11 cellular contexts compared by ENCODE assay signal in genomic region chr3:191139771-191140170, GRCh38. TPM values are rescaled to one million over a fixed set of nuclear protein-coding genes. Genes with fewer than 3 reads are reported as not detected.
A peak's percentile ranks its signal among the peaks of the same experiment; 100 is the strongest.
DNase-seq lines count a peak whose midpoint lies in the region; ATAC-seq, FAIRE-seq and TF ChIP-seq lines count a peak whose summit lies in the region.
"Had no signal": no experiment of that assay in that cellular context is flagged by ENCODE, and none has a peak within 500 bp of the region (broad histone marks: within the 10 kb centered on the region; RNA-seq: fewer than 3 reads in every experiment).

No MANE protein-coding gene starts in this region.

- no peak overlapping the region for H2AFZ ChIP-seq in H1 (ENCODE audit: low read length)

- no peak overlapping the region for H2BK15ac ChIP-seq in H1 (ENCODE audit: low read length)

- no peak for TF ChIP-seq RAD21 in H1 (IDR thresholded peaks at IDR 0.05 in 1 of 2, conservative IDR thresholded peaks at IDR 0.05 in 1 of 2; ENCODE audit: low read depth in 2 of 2, low read length in 2 of 2)

- H3K79me2 ChIP-seq in H1 (ENCODE audit: control insufficient read depth in 1 of 2, insufficient read depth in 2 of 2, low read length in 2 of 2), result no peaks in the 10 kb centered on the region

- no peak overlapping the region for H3K56ac ChIP-seq in H1 (replicated peaks; ENCODE audit: insufficient read length, low read depth, low read length)

- POLR2A ChIA-PET in H1 (lab: Charles Lee; ENCODE audit: partially characterized antibody), result no interaction called here

- H3K4me1 ChIP-seq in H1 (replicated peaks in 1 of 4; ENCODE audit: control insufficient read depth in 3 of 4, insufficient read depth in 4 of 4, low read length in 3 of 4), result no peaks in the 10 kb centered on the region
- no peaks in the 10 kb centered on the region for H3K4me1 ChIP-seq in esophagus squamous epithelium
- H3K4me1 ChIP-seq in left lung, result no peaks in the 10 kb centered on the region
- H3K4me1 ChIP-seq: esophagus muscularis mucosa had no signal

- no peak overlapping the region for H2BK5ac ChIP-seq in H1 (ENCODE audit: low read depth, low read length)

- no peak for TF ChIP-seq POLR2A in H1 (IDR thresholded peaks at IDR 0.05; ENCODE audit: control extremely low read depth in 1 of 2, low read depth in 2 of 2, low read length in 2 of 2)
- no peak for TF ChIP-seq POLR2A in esophagus squamous epithelium (IDR thresholded peaks at IDR 0.05)

- no peak overlapping the region for H2BK12ac ChIP-seq in H1 (ENCODE audit: low read depth, low read length)

- no peak for TF ChIP-seq EP300 in H1 (IDR thresholded peaks at IDR 0.05; ENCODE audit: borderline replicate concordance in 1 of 2, low read depth in 2 of 2, low read length in 2 of 2)

- H2BK20ac ChIP-seq in H1 (ENCODE audit: low read length), result no peak overlapping the region

- peak; percentile 51 for ATAC-seq in GM18520 (IDR thresholded peaks at IDR 0.05; ENCODE audit: unreplicated experiment)
- ATAC-seq in GM21576 (IDR thresholded peaks at IDR 0.05; ENCODE audit: unreplicated experiment), result peak; percentile 53
- peak; percentile 55 for ATAC-seq in HG03139 (IDR thresholded peaks at IDR 0.05; ENCODE audit: unreplicated experiment)
- no peak for ATAC-seq in left lung

- no peak for TF ChIP-seq CTCF in H1 (IDR thresholded peaks at IDR 0.05; ENCODE audit: control extremely low read depth in 1 of 3, insufficient read depth in 1 of 3, low read depth in 1 of 3, low read length in 3 of 3)
- TF ChIP-seq CTCF in esophagus squamous epithelium (IDR thresholded peaks at IDR 0.05), result no peak
- no peak for TF ChIP-seq CTCF in left lung (IDR thresholded peaks at IDR 0.05)

- no peak overlapping the region for H4K8ac ChIP-seq in H1 (ENCODE audit: extremely low read depth, insufficient read depth, low read length)

- intact Hi-C loops in esophagus squamous epithelium (cut with DNase I), result no loop called here
- intact Hi-C loops in left lung (cut with DNase I), result no loop called here

- H3K27ac ChIP-seq in H1 (ENCODE audit: low read depth, low read length) (no peak overlapping the region), esophagus squamous epithelium (no peak overlapping the region), left lung (no peak overlapping the region)
- H3K27ac ChIP-seq: esophagus muscularis mucosa had no signal

- H4K91ac ChIP-seq in H1 (replicated peaks; ENCODE audit: insufficient read length, low read length), result no peak overlapping the region

- H3K4me3 ChIP-seq in H1 (ENCODE audit: extremely low read depth in 1 of 4, insufficient read depth in 2 of 4, low read depth in 3 of 4, low read length in 4 of 4) (no peak overlapping the region), esophagus squamous epithelium (no peak overlapping the region), left lung (no peak overlapping the region)
- H3K4me3 ChIP-seq: esophagus muscularis mucosa had no signal

- H3K14ac ChIP-seq in H1 (ENCODE audit: insufficient read length), result no peak overlapping the region

- H3K4ac ChIP-seq in H1 (replicated peaks; ENCODE audit: insufficient read length, low read depth, low read length), result no peak overlapping the region

- no peaks in the 10 kb centered on the region for H3K79me1 ChIP-seq in H1 (ENCODE audit: low read depth, low read length)

- DNase-seq in H1 (ENCODE audit: low read depth in 1 of 2, low spot score in 2 of 2) (no peak), kidney glomerular epithelial cell (lab: John Stamatoyannopoulos, UW) (no peak), esophagus squamous epithelium (lab: John Stamatoyannopoulos, UW) (no peak), left lung (no peak), GF-D8 (lab: John Stamatoyannopoulos, UW) (no peak)

- no peak overlapping the region for H3K9ac ChIP-seq in H1 (replicated peaks in 1 of 4; ENCODE audit: extremely low read depth in 1 of 4, low read depth in 3 of 4, low read length in 3 of 4)

- peak; percentile 32 for FAIRE-seq in H1 (lab: Jason Lieb, UNC)

- H4K5ac ChIP-seq in H1 (ENCODE audit: insufficient read length, low read depth, low read length), result no peak overlapping the region

- no peaks in the 10 kb centered on the region for H3K9me3 ChIP-seq in H1 (ENCODE audit: insufficient read depth in 2 of 2, low read depth in 1 of 2, low read length in 1 of 2)
- no peaks in the 10 kb centered on the region for H3K9me3 ChIP-seq in esophagus squamous epithelium
- no peaks in the 10 kb centered on the region for H3K9me3 ChIP-seq in left lung
- H3K9me3 ChIP-seq: esophagus muscularis mucosa had no signal

- H3K4me2 ChIP-seq in H1 (ENCODE audit: insufficient read depth in 1 of 2, low read depth in 2 of 2, low read length in 2 of 2), result no peak overlapping the region

- H3K27me3 ChIP-seq in H1 (replicated peaks in 1 of 4; ENCODE audit: control insufficient read depth in 3 of 4, extremely low read depth in 1 of 4, insufficient read depth in 3 of 4, low read length in 3 of 4), result no peaks in the 10 kb centered on the region
- no peaks in the 10 kb centered on the region for H3K27me3 ChIP-seq in esophagus squamous epithelium
- H3K27me3 ChIP-seq in left lung, result no peaks in the 10 kb centered on the region
- H3K27me3 ChIP-seq: esophagus muscularis mucosa had no signal

- no peaks in the 10 kb centered on the region for H4K20me1 ChIP-seq in H1 (replicated peaks in 1 of 2; ENCODE audit: control insufficient read depth in 1 of 2, insufficient read depth in 2 of 2, low read length in 2 of 2)

- H3K23me2 ChIP-seq in H1 (ENCODE audit: low read depth, low read length), result no peaks in the 10 kb centered on the region

- 97% methylated on average over 2 of the region's 2 CpGs; no CpG with 5 or more reads in 1 of the 2 experiments for WGBS in H1 (ENCODE audit: extremely low coverage in 1 of 2, insufficient coverage in 1 of 2, insufficient read length in 1 of 2, insufficient replicate concordance in 2 of 2, low coverage in 1 of 2, low lambda C conversion rate in 2 of 2, missing lambda C conversion rate in 1 of 2), 2 experiments
- WGBS in esophagus squamous epithelium, 2 donors, result 56 to 68% methylated on average over 2 of the region's 2 CpGs

- CTCF ChIA-PET in H1 (lab: Charles Lee; ENCODE audit: partially characterized antibody), result no interaction called here

- H3K18ac ChIP-seq in H1 (ENCODE audit: extremely low read depth, low read length), result no peak overlapping the region

- no peak overlapping the region for H3K23ac ChIP-seq in H1 (ENCODE audit: insufficient read length)

- no peak overlapping the region for H2BK120ac ChIP-seq in H1 (replicated peaks; ENCODE audit: low read depth, low read length)

- no peak overlapping the region for H2AK5ac ChIP-seq in H1 (ENCODE audit: low read depth, low read length)

- H3K36me3 ChIP-seq in H1 (ENCODE audit: control insufficient read depth in 2 of 4, insufficient read depth in 4 of 4, low read length in 3 of 4) (no peaks in the 10 kb centered on the region), esophagus squamous epithelium (no peaks in the 10 kb centered on the region), left lung (no peaks in the 10 kb centered on the region)
- H3K36me3 ChIP-seq: esophagus muscularis mucosa had no signal

TF ChIP-seq in H1, 55 proteins besides CTCF, POLR2A, EP300 and RAD21:
- TF ChIP-seq ASH2L (IDR thresholded peaks at IDR 0.05; ENCODE audit: low read length) (no peak), HDAC2 (IDR thresholded peaks at IDR 0.05; ENCODE audit: borderline replicate concordance in 1 of 2, low read depth in 2 of 2, low read length in 2 of 2) (no peak), SUZ12 (IDR thresholded peaks at IDR 0.05; ENCODE audit: low read length) (no peak), CHD2 (IDR thresholded peaks at IDR 0.05; ENCODE audit: low read length) (no peak), E2F6 (IDR thresholded peaks at IDR 0.05) (no peak)

RNA-seq across cellular contexts. Expression of gene OSTN, which starts 59.3 kb away (rescaled TPM):
- total RNA-seq in H1 (2021; fragmentation: NEBNext Ultra II Directional; extraction: Animal tissue kit (Norgen Biotek cat#: 25700)), result not detected in 2 replicates
- 0.02 TPM in 1 of 2 replicates, not detected in the other for polyA plus RNA-seq in H1 (2011; rRNA removed)
- not detected for polyA plus RNA-seq in H1 (2011; cell fraction: cytosol; rRNA removed)
- polyA plus RNA-seq in H1 (2011; cell fraction: nucleus; rRNA removed), result 0.16 TPM
- polyA plus RNA-seq in H1 (2012, experiment 1 of 2), result not detected in 4 replicates
- not detected for polyA plus RNA-seq in H1 (2012, experiment 2 of 2)
- polyA plus RNA-seq in H1 (2013, experiment 1 of 2), result not detected
- not detected for polyA plus RNA-seq in H1 (2013, experiment 2 of 2)
- polyA minus RNA-seq in H1 (2011; rRNA and poly(A)+ RNA removed), result not detected in 2 replicates
- polyA minus RNA-seq in H1 (2011; cell fraction: cytosol; rRNA and poly(A)+ RNA removed), result not detected
- not detected for polyA minus RNA-seq in H1 (2011; cell fraction: nucleus; rRNA and poly(A)+ RNA removed)
- total RNA-seq in esophagus squamous epithelium, result not detected
- total RNA-seq in left lung, result not detected
- total RNA-seq: esophagus muscularis mucosa, lung microvascular endothelial cell, renal cortical epithelial cell had no signal
